In genomic region chr1:34988147-34988546, GRCh38 we compare ENCODE assay signal across 21 cellular contexts. TPM values are rescaled to one million over a fixed set of nuclear protein-coding genes. Genes with fewer than 3 reads are reported as not detected.
DNase-seq lines count a peak whose midpoint lies in the region; ATAC-seq, FAIRE-seq and TF ChIP-seq lines count a peak whose summit lies in the region.
"Had no signal": no experiment of that assay in that cellular context is flagged by ENCODE, and none has a peak within 500 bp of the region (broad histone marks: within the 10 kb centered on the region; RNA-seq: fewer than 3 reads in every experiment).

No MANE protein-coding gene starts in this region.

- H3K4me1 Mint-ChIP-seq in activated T-cell treated with anti-CD3 and anti-CD28 coated beads, Interleukin-2, amount 50 U/mL, for 72 hours (ENCODE audit: low read depth) = peaks cover 42% of the 10 kb centered on the region
- peaks cover 15% of the 10 kb centered on the region for H3K4me1 Mint-ChIP-seq in astrocyte (ENCODE audit: low read depth, unreplicated experiment)

- no peak for ATAC-seq in activated T-cell treated with anti-CD3 and anti-CD28 coated beads, Interleukin-2, amount 50 U/mL, for 72 hours (replicated peaks in 1 of 2)
- ATAC-seq: GM23338 had no signal

- FAIRE-seq in astrocyte (lab: Jason Lieb, UNC) = peak; percentile 58
- FAIRE-seq: D721Med, GM12892, GM18507, H54 had no signal

- H3K9me3 Mint-ChIP-seq in activated T-cell treated with anti-CD3 and anti-CD28 coated beads, Interleukin-2, amount 50 U/mL, for 72 hours = no peaks in the 10 kb centered on the region
- no peaks in the 10 kb centered on the region for H3K9me3 Mint-ChIP-seq in astrocyte (ENCODE audit: unreplicated experiment)
- H3K9me3 Mint-ChIP-seq: GM23338 had no signal

- H3K9ac ChIP-seq in astrocyte (ENCODE audit: low read length) = no peak overlapping the region
- H3K9ac ChIP-seq: BLaER1 treated with 17β-estradiol and CSF1 and Interleukin-3, amounts not matched to agents 10 nM and 100 nM had no signal

- H3K79me2 ChIP-seq in astrocyte (ENCODE audit: insufficient read depth, low read length) = peaks cover 27% of the 10 kb centered on the region

- H3K4me1 ChIP-seq in astrocyte (ENCODE audit: insufficient read depth, low read length) = peaks cover 12% of the 10 kb centered on the region
- H3K4me1 ChIP-seq: Caco-2 had no signal

- no peak overlapping the region for H3K4me3 Mint-ChIP-seq in activated T-cell treated with anti-CD3 and anti-CD28 coated beads, Interleukin-2, amount 50 U/mL, for 72 hours
- no peak overlapping the region for H3K4me3 Mint-ChIP-seq in astrocyte (ENCODE audit: unreplicated experiment)
- H3K4me3 Mint-ChIP-seq: B cell, GM23338 had no signal

- H3K36me3 Mint-ChIP-seq in activated T-cell treated with anti-CD3 and anti-CD28 coated beads, Interleukin-2, amount 50 U/mL, for 72 hours (ENCODE audit: insufficient read depth in 2 of 2) = peaks cover 4% of the 10 kb centered on the region in 2 donors
- peaks cover 3% of the 10 kb centered on the region for H3K36me3 Mint-ChIP-seq in astrocyte (ENCODE audit: low read depth, unreplicated experiment)

- DNase-seq in activated T-cell treated with anti-CD3 and anti-CD28 coated beads, Interleukin-2, amount 50 U/mL, for 72 hours = no peak
- DNase-seq in activated T-cell treated with anti-CD3 and anti-CD28 coated beads for 4 hours = no peak
- DNase-seq in ELR (ENCODE audit: low read depth) = peak; percentile 12
- no peak for DNase-seq in astrocyte (ENCODE audit: low read depth)
- no peak for DNase-seq in C1 segment of cervical spinal cord (lab: John Stamatoyannopoulos, UW)
- no peak for DNase-seq in OCI-M2 (lab: John Stamatoyannopoulos, UW; ENCODE audit: unreplicated experiment)
- DNase-seq in activated naive CD4-positive, alpha-beta T cell (lab: John Stamatoyannopoulos, UW) = no peak
- DNase-seq: Caco-2; CD4-positive, CD25-positive, alpha-beta regulatory T cell; GDM1; HCEC 1CT had no signal

- H3K27me3 ChIP-seq in astrocyte (ENCODE audit: insufficient read depth, low read length) = no peaks in the 10 kb centered on the region
- H3K27me3 ChIP-seq: BLaER1 treated with 17β-estradiol and CSF1 and Interleukin-3, amounts not matched to agents 10 nM and 100 nM had no signal

- no peak overlapping the region for H3K4me2 ChIP-seq in astrocyte (ENCODE audit: low read length)
- H3K4me2 ChIP-seq: BLaER1 treated with 17β-estradiol and CSF1 and Interleukin-3, amounts not matched to agents 10 nM and 100 nM; GM23338 had no signal

- H3K4me3 ChIP-seq in astrocyte (ENCODE audit: insufficient read depth, low read depth, low read length) = no peak overlapping the region
- H3K4me3 ChIP-seq: BLaER1 treated with 17β-estradiol and CSF1 and Interleukin-3, amounts not matched to agents 10 nM and 100 nM; GM23338 had no signal

- H4K20me1 ChIP-seq in astrocyte (ENCODE audit: insufficient read depth, low read length) = no peaks in the 10 kb centered on the region

- no peaks in the 10 kb centered on the region for H3K9me3 ChIP-seq in astrocyte (ENCODE audit: insufficient read depth, low read depth, low read length)
- H3K9me3 ChIP-seq: BLaER1 treated with 17β-estradiol and CSF1 and Interleukin-3, amounts not matched to agents 10 nM and 100 nM; Caco-2 had no signal

- no peak for TF ChIP-seq CTCF in astrocyte (IDR thresholded peaks at IDR 0.05; ENCODE audit: insufficient read depth, low read depth, low read length)

- no peak overlapping the region for H2AFZ ChIP-seq in astrocyte (ENCODE audit: low read depth, low read length)
- H2AFZ ChIP-seq: GM23338 had no signal

- H3K27ac Mint-ChIP-seq in activated T-cell treated with anti-CD3 and anti-CD28 coated beads, Interleukin-2, amount 50 U/mL, for 72 hours = peak overlapping the region; percentile 24
- H3K27ac Mint-ChIP-seq in astrocyte (ENCODE audit: unreplicated experiment) = no peak overlapping the region
- H3K27ac Mint-ChIP-seq: B cell, GM23338 had no signal

- H3K36me3 ChIP-seq in astrocyte (ENCODE audit: insufficient read depth, low read length) = peaks cover 16% of the 10 kb centered on the region

- no peaks in the 10 kb centered on the region for H3K27me3 Mint-ChIP-seq in activated T-cell treated with anti-CD3 and anti-CD28 coated beads, Interleukin-2, amount 50 U/mL, for 72 hours (ENCODE audit: low read depth)
- no peaks in the 10 kb centered on the region for H3K27me3 Mint-ChIP-seq in astrocyte (ENCODE audit: low read depth, unreplicated experiment)
- H3K27me3 Mint-ChIP-seq: B cell; CD4-positive, CD25-positive, alpha-beta regulatory T cell had no signal

- H3K27ac ChIP-seq in astrocyte (ENCODE audit: low read depth, low read length) = no peak overlapping the region
- H3K27ac ChIP-seq: 22Rv1; BLaER1 treated with 17β-estradiol and CSF1 and Interleukin-3, amounts not matched to agents 10 nM and 100 nM had no signal

RNA-seq across cellular contexts. Expression of gene TMEM35B, which starts 3.0 kb away (rescaled TPM):
- 10 to 100 TPM; 27.1 to 29.8 TPM for total RNA-seq in activated T-cell treated with anti-CD3 and anti-CD28 coated beads, Interleukin-2, amount 50 U/mL, for 72 hours
- total RNA-seq in astrocyte = 15.6 and 17.0 TPM in 2 replicates

RNA-seq across cellular contexts. Expression of gene ZMYM6, which starts 43.6 kb away (rescaled TPM):
- total RNA-seq in activated T-cell treated with anti-CD3 and anti-CD28 coated beads, Interleukin-2, amount 50 U/mL, for 72 hours = 10 to 100 TPM; 35.7 to 36.8 TPM
- 18.5 and 20.5 TPM in 2 replicates for total RNA-seq in astrocyte

RNA-seq across cellular contexts. Expression of gene DLGAP3, which starts 58.7 kb away (rescaled TPM):
- 1 to 10 TPM; 1.4 to 1.8 TPM for total RNA-seq in activated T-cell treated with anti-CD3 and anti-CD28 coated beads, Interleukin-2, amount 50 U/mL, for 72 hours
- 1.6 and 2.7 TPM in 2 replicates for total RNA-seq in astrocyte
- total RNA-seq: A673, HT-29 had no signal
